Comparison of ENCODE assay signal across 24 cellular contexts in genomic region chr14:22025884-22026283, GRCh38.
"Had no signal": no experiment of that assay in that cellular context is flagged by ENCODE, and none has a peak within 500 bp of the region (broad histone marks: within the 10 kb centered on the region; RNA-seq: fewer than 3 reads in every experiment).

No MANE protein-coding gene starts in this region.

- H3K36me3 ChIP-seq: cardiac muscle cell, Peyer's patch, SJSA1 had no signal

- H3K4me1 Mint-ChIP-seq: activated T-helper 17 cell treated with anti-CD3 and anti-CD28 coated beads, Interleukin-2, amount 50 U/mL, for 72 hours; WTC11 had no signal

- H3K4me3 ChIP-seq: cardiac muscle cell, Peyer's patch, SJSA1 had no signal

- H3K4me1 ChIP-seq: Peyer's patch, SJSA1 had no signal

- H3K27me3 Mint-ChIP-seq: activated naive CD8-positive, alpha-beta T cell treated with anti-CD3 and anti-CD28 coated beads for 36 hours; activated T-helper 17 cell treated with anti-CD3 and anti-CD28 coated beads, Interleukin-2, amount 50 U/mL, for 72 hours; brain had no signal

- H3K36me3 Mint-ChIP-seq: activated naive CD8-positive, alpha-beta T cell treated with anti-CD3 and anti-CD28 coated beads for 36 hours; brain; WTC11 had no signal

- H3K4me3 Mint-ChIP-seq: activated naive CD4-positive, alpha-beta T cell treated with anti-CD3 and anti-CD28 coated beads for 36 hours; brain; WTC11 had no signal

- ATAC-seq: SK-N-SH treated with all-trans-retinoic acid at 6 μM for 48 hours, WTC11 had no signal

- H3K27ac ChIP-seq: cardiac muscle cell, Peyer's patch, SJSA1 had no signal

- DNase-seq: activated CD4-positive, alpha-beta T cell treated with anti-CD3 and anti-CD28 coated beads for 48 hours; activated CD4-positive, alpha-beta T cell treated with anti-CD3 and anti-CD28 coated beads, Interleukin-2, amount 50 U/mL, for 48 hours; activated CD4-positive, CD25-positive, alpha-beta regulatory T cell treated with anti-CD3 and anti-CD28 coated beads, Interleukin-2, amount 50 U/mL, for 72 hours; activated gamma-delta T cell; activated naive CD4-positive, alpha-beta T cell treated with anti-CD3 and anti-CD28 coated beads for 36 hours; activated naive CD8-positive, alpha-beta T cell treated with anti-CD3 and anti-CD28 coated beads for 36 hours; activated T-cell treated with anti-CD3 and anti-CD28 coated beads for 4 hours; activated T-cell treated with anti-CD3 and anti-CD28 coated beads, Interleukin-2, amount 50 U/mL, for 48 hours; KG1; NCI-H1105 treated with DMSO at 0.1 percent for 48 hours; NCI-H1436 treated with DMSO at 0.1 percent for 48 hours; NCI-H187; NCI-H2081; NCI-H510A treated with DMSO at 0.1 percent for 48 hours; Peyer's patch; SHP77; SW 1271; T-helper 9 cell had no signal

- H3K27me3 ChIP-seq: Peyer's patch, SJSA1 had no signal

- H3K27ac Mint-ChIP-seq: activated naive CD4-positive, alpha-beta T cell treated with anti-CD3 and anti-CD28 coated beads for 36 hours; activated naive CD8-positive, alpha-beta T cell treated with anti-CD3 and anti-CD28 coated beads for 36 hours; activated T-helper 17 cell treated with anti-CD3 and anti-CD28 coated beads, Interleukin-2, amount 50 U/mL, for 72 hours; brain; WTC11 had no signal

- H3K9me3 ChIP-seq: Peyer's patch, SJSA1 had no signal

- H3K9me3 Mint-ChIP-seq: activated naive CD4-positive, alpha-beta T cell treated with anti-CD3 and anti-CD28 coated beads for 36 hours; activated naive CD8-positive, alpha-beta T cell treated with anti-CD3 and anti-CD28 coated beads for 36 hours; activated T-helper 17 cell treated with anti-CD3 and anti-CD28 coated beads, Interleukin-2, amount 50 U/mL, for 72 hours; brain; WTC11 had no signal
